Comparison of ENCODE assay signal across 1 cellular context in genomic region chr6:158760618-158761250, GRCh38.
TF ChIP-seq lines count a peak whose summit lies in the region.

No MANE protein-coding gene starts in this region.

TF ChIP-seq in GM23338, 12 proteins besides CTCF, POLR2A, EP300 and RAD21:
- TF ChIP-seq ZNF331 (CRISPR knock-in tag; IDR thresholded peaks at IDR 0.05; ENCODE audit: low read depth) (no peak), ETS1 (IDR thresholded peaks at IDR 0.05) (no peak), STAT1 (IDR thresholded peaks at IDR 0.05; ENCODE audit: unreplicated experiment) (no peak), REST (IDR thresholded peaks at IDR 0.05; ENCODE audit: unreplicated experiment) (no peak), ZNF462 (CRISPR knock-in tag; IDR thresholded peaks at IDR 0.05) (no peak), JUNB (IDR thresholded peaks at IDR 0.05; ENCODE audit: unreplicated experiment) (no peak), NANOG (IDR thresholded peaks at IDR 0.05; ENCODE audit: borderline replicate concordance) (no peak), EZH2 (IDR thresholded peaks at IDR 0.05; ENCODE audit: low read depth, unreplicated experiment) (no peak), POLR2AphosphoS5 (IDR thresholded peaks at IDR 0.05; ENCODE audit: low read depth) (no peak), EZH2phosphoT487 (IDR thresholded peaks at IDR 0.05; ENCODE audit: unreplicated experiment) (no peak), ZNF114 (CRISPR knock-in tag; IDR thresholded peaks at IDR 0.05) (no peak), CREB1 (CRISPR knock-in tag; IDR thresholded peaks at IDR 0.05; ENCODE audit: low read depth) (no peak)
